ENCODE assay signal across 9 cellular contexts in genomic region chr11:87039371-87039770, GRCh38. TPM values are rescaled to one million over a fixed set of nuclear protein-coding genes. Genes with fewer than 3 reads are reported as not detected.
A peak's percentile ranks its signal among the peaks of the same experiment; 100 is the strongest.
DNase-seq lines count a peak whose midpoint lies in the region; ATAC-seq and TF ChIP-seq lines count a peak whose summit lies in the region.
"Had no signal": no experiment of that assay in that cellular context is flagged by ENCODE, and none has a peak within 500 bp of the region (broad histone marks: within the 10 kb centered on the region; RNA-seq: fewer than 3 reads in every experiment).

No MANE protein-coding gene starts in this region.

- 0 out of 2 replicates have a peak overlapping the region, but pooled peaks have one; percentile 94 for H3K9ac ChIP-seq in OCI-LY3 (ENCODE audit: low read length)

- H2AFZ ChIP-seq in OCI-LY3 (ENCODE audit: low read depth, low read length) = no peak overlapping the region

- peak overlapping the region; percentile 81 for H3K4me2 ChIP-seq in OCI-LY3 (ENCODE audit: low read length)

- H3K4me1 Mint-ChIP-seq in Caco-2 (ENCODE audit: low read depth, unreplicated experiment) (peaks cover 50% of the 10 kb centered on the region), endothelial cell (ENCODE audit: unreplicated experiment) (peaks cover 46% of the 10 kb centered on the region), osteocyte (ENCODE audit: unreplicated experiment) (peaks cover 32% of the 10 kb centered on the region)

- peaks cover 55% of the 10 kb centered on the region for H3K79me2 ChIP-seq in OCI-LY3 (ENCODE audit: low read length)

- CTCF ChIA-PET in Caco-2 (lab: Charles Lee) = interaction anchor here (0.7 to 0.8 kb wide), 2 partner anchors 58 to 84 kb away, joined by 4 read pairs; partner anchors contain the start of gene FZD4

- H3K36me3 Mint-ChIP-seq in Caco-2 (ENCODE audit: insufficient read depth, unreplicated experiment) (peaks cover 29% of the 10 kb centered on the region), endothelial cell (ENCODE audit: low read depth, unreplicated experiment) (no peaks in the 10 kb centered on the region), osteocyte (ENCODE audit: unreplicated experiment) (peaks cover 13% of the 10 kb centered on the region)

- H4K20me1 ChIP-seq in OCI-LY3 (ENCODE audit: insufficient read depth, low read length) = peaks cover 7% of the 10 kb centered on the region

- H3K27ac Mint-ChIP-seq in Caco-2 (ENCODE audit: unreplicated experiment) (no peak overlapping the region), endothelial cell (ENCODE audit: unreplicated experiment) (no peak overlapping the region), osteocyte (ENCODE audit: unreplicated experiment) (peak overlapping the region; percentile 83)

- H3K4me3 Mint-ChIP-seq in Caco-2 (ENCODE audit: unreplicated experiment) (peak overlapping the region; percentile 97), endothelial cell (ENCODE audit: unreplicated experiment) (peak overlapping the region; percentile 98), osteocyte (ENCODE audit: unreplicated experiment) (peak overlapping the region; percentile 88)

- H3K27me3 Mint-ChIP-seq in Caco-2 (ENCODE audit: insufficient read depth, unreplicated experiment) = no peaks in the 10 kb centered on the region
- peaks cover 13% of the 10 kb centered on the region for H3K27me3 Mint-ChIP-seq in endothelial cell (ENCODE audit: unreplicated experiment)
- H3K27me3 Mint-ChIP-seq in osteocyte (ENCODE audit: unreplicated experiment) = no peaks in the 10 kb centered on the region
- H3K27me3 Mint-ChIP-seq: central memory CD8-positive, alpha-beta T cell had no signal

- peak overlapping the region; percentile 83 for H3K4me3 ChIP-seq in Caco-2 (ENCODE audit: low read depth, low read length)
- H3K4me3 ChIP-seq in OCI-LY3 (ENCODE audit: low read length) = peak overlapping the region; percentile 88

- H3K27ac ChIP-seq in OCI-LY3 (ENCODE audit: low read length) = no peak overlapping the region

- H3K9me3 ChIP-seq in Caco-2 (no peaks in the 10 kb centered on the region), OCI-LY3 (ENCODE audit: insufficient read depth, low read length) (no peaks in the 10 kb centered on the region)

- no peaks in the 10 kb centered on the region for H3K36me3 ChIP-seq in Caco-2 (ENCODE audit: control insufficient read depth, insufficient read depth, low read length)
- H3K36me3 ChIP-seq in OCI-LY3 (replicated peaks; ENCODE audit: low read depth, low read length) = peaks cover 18% of the 10 kb centered on the region

- H3K9me3 Mint-ChIP-seq in Caco-2 (ENCODE audit: unreplicated experiment) (no peaks in the 10 kb centered on the region), endothelial cell (ENCODE audit: unreplicated experiment) (no peaks in the 10 kb centered on the region), osteocyte (ENCODE audit: unreplicated experiment) (no peaks in the 10 kb centered on the region)
- H3K9me3 Mint-ChIP-seq: central memory CD8-positive, alpha-beta T cell had no signal

- H3K4me1 ChIP-seq in Caco-2 (peaks cover 21% of the 10 kb centered on the region), OCI-LY3 (ENCODE audit: low read length) (peaks cover 21% of the 10 kb centered on the region)

- TF ChIP-seq CTCF in Caco-2 (IDR thresholded peaks at IDR 0.05; ENCODE audit: insufficient read depth in 1 of 2, low read depth in 1 of 2, low read length in 1 of 2, severe bottlenecking in 1 of 2, unreplicated experiment in 1 of 2) = no peak
- TF ChIP-seq CTCF in OCI-LY3 (IDR thresholded peaks at IDR 0.05; ENCODE audit: low read depth, low read length) = no peak
- no peak for TF ChIP-seq CTCF in endothelial cell (IDR thresholded peaks at IDR 0.05; ENCODE audit: unreplicated experiment)
- no peak for TF ChIP-seq CTCF in osteocyte (IDR thresholded peaks at IDR 0.05)
- no peak for TF ChIP-seq CTCF in omental fat pad (IDR thresholded peaks at IDR 0.05)

- H3K27me3 ChIP-seq in Caco-2 (replicated peaks; ENCODE audit: control insufficient read depth, insufficient read depth, low read length) = no peaks in the 10 kb centered on the region
- 0 out of 2 replicates have a peak, but pooled peaks cover 2% of the 10 kb centered on the region for H3K27me3 ChIP-seq in OCI-LY3 (ENCODE audit: low read depth, low read length)

- intact Hi-C loops in Caco-2 (cut with micrococcal nuclease; ENCODE audit: unreplicated experiment) = loop anchor here (5.0 kb wide), 1 partner anchor 253 kb away; no protein-coding TSS in a partner anchor

- no peak for DNase-seq in Caco-2
- DNase-seq in endothelial cell (ENCODE audit: low spot score) = no peak
- DNase-seq in osteocyte (ENCODE audit: extremely low spot score, unreplicated experiment) = no peak
- DNase-seq in omental fat pad (ENCODE audit: low spot score) = no peak
- DNase-seq in NCI-H2029 treated with DMSO at 0.1 percent for 48 hours (lab: John Stamatoyannopoulos, UW) = no peak

- POLR2A ChIA-PET in Caco-2 (lab: Charles Lee) = no interaction called here

- BruUV-seq in Caco-2 (replicated peaks; lab: Mats Ljungman, UMichigan) = no TSS peak

- no peak for ATAC-seq in omental fat pad (ENCODE audit: low FRiP score)
- ATAC-seq in GM18517 (IDR thresholded peaks at IDR 0.05; ENCODE audit: unreplicated experiment) = no peak
- ATAC-seq in GM21737 (IDR thresholded peaks at IDR 0.05; ENCODE audit: unreplicated experiment) = no peak

RNA-seq across cellular contexts. Expression of gene TMEM135, which starts 1.6 kb away (rescaled TPM):
- total RNA-seq in Caco-2 (2022) (88.6 and 95.2 TPM in 2 replicates), endothelial cell (ENCODE audit: unreplicated experiment) (49.7 TPM), osteocyte (24.7 and 28.3 TPM in 2 replicates), omental fat pad (10 to 100 TPM; 19.8 to 52.6 (median 38.9) TPM)
